21 cellular contexts compared by ENCODE assay signal in genomic region chr7:43308913-43309789, GRCh38.
DNase-seq lines count a peak whose midpoint lies in the region; ATAC-seq and TF ChIP-seq lines count a peak whose summit lies in the region.
"Had no signal": no experiment of that assay in that cellular context is flagged by ENCODE, and none has a peak within 500 bp of the region (broad histone marks: within the 10 kb centered on the region; RNA-seq: fewer than 3 reads in every experiment).

No MANE protein-coding gene starts in this region.

- no peak for TF ChIP-seq CTCF in GM13976 (IDR thresholded peaks at IDR 0.05; ENCODE audit: borderline replicate concordance, control extremely low read depth, extremely low read depth, insufficient read depth, missing control alignments)
- TF ChIP-seq CTCF in neural crest cell (conservative IDR thresholded peaks at IDR 0.05): no peak

- no peak overlapping the region for H3K27ac Mint-ChIP-seq in neural crest cell (ENCODE audit: unreplicated experiment)
- no peak overlapping the region for H3K27ac Mint-ChIP-seq in T-helper 2 cell treated with Interferon-gamma antibody and Interleukin-4, amounts not matched to agents 5 μg/mL and 100 μg/mL, for 36 hours
- H3K27ac Mint-ChIP-seq: activated CD8-positive, alpha-beta memory T cell treated with anti-CD3 and anti-CD28 coated beads, Interleukin-2, amount 10 ng/mL, durations not matched to agents 7 days and 5 days; activated naive CD8-positive, alpha-beta T cell; CD4-positive, CD25-positive, alpha-beta regulatory T cell; effector memory CD8-positive, alpha-beta T cell; IgD-negative memory B cell; natural killer cell; stimulated activated memory B cell treated with anti-CD40 and anti-IgM and Interleukin-4, amounts not matched to agents 10 μg/mL and 1 μg/mL and 100 μg/mL, for 72 hours had no signal

- intact Hi-C loops in left ventricle myocardium superior (cut with micrococcal nuclease): no loop called here

- DNase-seq in GM13976 (ENCODE audit: low spot score): peak; percentile 38
- peak; percentile 40 for DNase-seq in HuH-7 (ENCODE audit: low spot score)
- DNase-seq in neural crest cell (ENCODE audit: low read depth, low spot score): no peak
- DNase-seq in effector CD8-positive, alpha-beta T cell (lab: John Stamatoyannopoulos, UW): no peak
- no peak for DNase-seq in left ventricle myocardium superior
- no peak for DNase-seq in T-helper 2 cell treated with Interferon-gamma antibody and Interleukin-4, amounts not matched to agents 5 μg/mL and 100 μg/mL, for 36 hours (ENCODE audit: low spot score)
- DNase-seq: activated CD4-positive, alpha-beta T cell treated with anti-CD3 and anti-CD28 coated beads for 48 hours; activated CD8-positive, alpha-beta memory T cell treated with anti-CD3 and anti-CD28 coated beads, Interleukin-2, amount 10 ng/mL, durations not matched to agents 7 days and 5 days; CD4-positive, CD25-positive, alpha-beta regulatory T cell; effector memory CD8-positive, alpha-beta T cell; H9; left cardiac atrium; natural killer cell; NCI-H1694 treated with DMSO at 0.1 percent for 48 hours; stimulated activated CD4-positive, alpha-beta T cell treated with anti-CD3 and anti-CD28 coated beads, Interleukin-1b, Interleukin-23, amount 100 ng/mL, for 48 hours; SW 1271 had no signal

- H3K9me3 Mint-ChIP-seq in neural crest cell: no peaks in the 10 kb centered on the region
- no peaks in the 10 kb centered on the region for H3K9me3 Mint-ChIP-seq in T-helper 2 cell treated with Interferon-gamma antibody and Interleukin-4, amounts not matched to agents 5 μg/mL and 100 μg/mL, for 36 hours
- H3K9me3 Mint-ChIP-seq: CD4-positive, CD25-positive, alpha-beta regulatory T cell; effector memory CD8-positive, alpha-beta T cell; H9; IgD-negative memory B cell; natural killer cell; stimulated activated memory B cell treated with anti-CD40 and anti-IgM and Interleukin-4, amounts not matched to agents 10 μg/mL and 1 μg/mL and 100 μg/mL, for 72 hours had no signal

- H3K27me3 Mint-ChIP-seq in neural crest cell (ENCODE audit: low read depth): no peaks in the 10 kb centered on the region
- H3K27me3 Mint-ChIP-seq in T-helper 2 cell treated with Interferon-gamma antibody and Interleukin-4, amounts not matched to agents 5 μg/mL and 100 μg/mL, for 36 hours (ENCODE audit: low read depth): peaks cover 5% of the 10 kb centered on the region
- H3K27me3 Mint-ChIP-seq: activated naive CD8-positive, alpha-beta T cell; CD4-positive, CD25-positive, alpha-beta regulatory T cell had no signal

- ATAC-seq in GM19463 (IDR thresholded peaks at IDR 0.05; ENCODE audit: unreplicated experiment) (peak; percentile 84), left ventricle myocardium superior (no peak), GM19328 (IDR thresholded peaks at IDR 0.05; ENCODE audit: unreplicated experiment) (no peak)
- ATAC-seq: activated CD8-positive, alpha-beta memory T cell treated with anti-CD3 and anti-CD28 coated beads, Interleukin-2, amount 10 ng/mL, durations not matched to agents 7 days and 5 days; effector memory CD8-positive, alpha-beta T cell; left cardiac atrium; natural killer cell; stimulated activated memory B cell treated with anti-CD40 and anti-IgM and Interleukin-4, amounts not matched to agents 10 μg/mL and 1 μg/mL and 100 μg/mL, for 72 hours had no signal

- no peaks in the 10 kb centered on the region for H3K36me3 Mint-ChIP-seq in neural crest cell (ENCODE audit: low read depth)
- H3K36me3 Mint-ChIP-seq in T-helper 2 cell treated with Interferon-gamma antibody and Interleukin-4, amounts not matched to agents 5 μg/mL and 100 μg/mL, for 36 hours (ENCODE audit: low read depth): no peaks in the 10 kb centered on the region
- H3K36me3 Mint-ChIP-seq: activated CD8-positive, alpha-beta memory T cell treated with anti-CD3 and anti-CD28 coated beads, Interleukin-2, amount 10 ng/mL, durations not matched to agents 7 days and 5 days; activated naive CD8-positive, alpha-beta T cell; CD4-positive, CD25-positive, alpha-beta regulatory T cell; IgD-negative memory B cell; natural killer cell; stimulated activated memory B cell treated with anti-CD40 and anti-IgM and Interleukin-4, amounts not matched to agents 10 μg/mL and 1 μg/mL and 100 μg/mL, for 72 hours had no signal

- H3K4me3 Mint-ChIP-seq in neural crest cell: peak overlapping the region; percentile 4
- no peak overlapping the region for H3K4me3 Mint-ChIP-seq in T-helper 2 cell treated with Interferon-gamma antibody and Interleukin-4, amounts not matched to agents 5 μg/mL and 100 μg/mL, for 36 hours
- H3K4me3 Mint-ChIP-seq: activated CD8-positive, alpha-beta memory T cell treated with anti-CD3 and anti-CD28 coated beads, Interleukin-2, amount 10 ng/mL, durations not matched to agents 7 days and 5 days; activated naive CD8-positive, alpha-beta T cell; CD4-positive, CD25-positive, alpha-beta regulatory T cell; effector memory CD8-positive, alpha-beta T cell; H9; IgD-negative memory B cell; natural killer cell; stimulated activated memory B cell treated with anti-CD40 and anti-IgM and Interleukin-4, amounts not matched to agents 10 μg/mL and 1 μg/mL and 100 μg/mL, for 72 hours had no signal

- in situ Hi-C loops in GM13976 (cut with MboI; ENCODE audit: low sequenced_read_pairs, unreplicated experiment): no loop called here

- H3K4me1 Mint-ChIP-seq in neural crest cell: peaks cover 44% of the 10 kb centered on the region
- peaks cover 12% of the 10 kb centered on the region for H3K4me1 Mint-ChIP-seq in T-helper 2 cell treated with Interferon-gamma antibody and Interleukin-4, amounts not matched to agents 5 μg/mL and 100 μg/mL, for 36 hours (ENCODE audit: low read depth)
- H3K4me1 Mint-ChIP-seq: natural killer cell had no signal

Comparison
In these comparisons a context has a peak if more than half of its experiments do, and no peak if none do; other contexts are left out.
1. DNase-seq: peak in GM13976 (single experiment) and HuH-7 (single experiment); none in neural crest cell (single experiment), effector CD8-positive, alpha-beta T cell (single experiment), left ventricle myocardium superior (single experiment) and T-helper 2 cell treated with Interferon-gamma antibody and Interleukin-4, amounts not matched to agents 5 μg/mL and 100 μg/mL, for 36 hours (single experiment).